ENCODE assay signal across 8 cellular contexts in genomic region chr5:143008809-143009521, GRCh38.
A peak's percentile ranks its signal among the peaks of the same experiment; 100 is the strongest.
DNase-seq lines count a peak whose midpoint lies in the region; ATAC-seq and TF ChIP-seq lines count a peak whose summit lies in the region.

No MANE protein-coding gene starts in this region.

- H3K36me3 ChIP-seq in breast epithelium (no peaks in the 10 kb centered on the region), left lung (peaks cover 0 to 2% of the 10 kb centered on the region in 2 donors)

- H3K9me3 Mint-ChIP-seq in MCF 10A (ENCODE audit: unreplicated experiment), result no peaks in the 10 kb centered on the region
- no peaks in the 10 kb centered on the region for H3K9me3 Mint-ChIP-seq in activated naive CD4-positive, alpha-beta T cell treated with anti-CD3 and anti-CD28 coated beads, Interleukin-2, amount 50 U/mL, for 24 hours

- H3K27ac ChIP-seq in breast epithelium, result no peak overlapping the region
- peak overlapping the region; percentile 55 to 72 for H3K27ac ChIP-seq in left lung

- TF ChIP-seq POLR2A in breast epithelium (IDR thresholded peaks at IDR 0.05), result no peak

- POLR2A ChIA-PET in MCF 10A (lab: Yijun Ruan, JAX), result interaction anchor here (0.6 to 2.9 kb wide), 18 partner anchors 10 to 395 kb away, joined by 3 to 18 read pairs (median 3); partner anchors contain the start of gene NR3C1

- H3K36me3 Mint-ChIP-seq in MCF 10A (ENCODE audit: insufficient read depth, unreplicated experiment), result no peaks in the 10 kb centered on the region
- peaks cover 5% of the 10 kb centered on the region for H3K36me3 Mint-ChIP-seq in activated naive CD4-positive, alpha-beta T cell treated with anti-CD3 and anti-CD28 coated beads, Interleukin-2, amount 50 U/mL, for 24 hours

- H3K4me1 Mint-ChIP-seq in MCF 10A (ENCODE audit: insufficient read depth, unreplicated experiment), result peaks cover 24% of the 10 kb centered on the region
- H3K4me1 Mint-ChIP-seq in activated naive CD4-positive, alpha-beta T cell treated with anti-CD3 and anti-CD28 coated beads, Interleukin-2, amount 50 U/mL, for 24 hours, result peaks cover 64% of the 10 kb centered on the region

- TF ChIP-seq CTCF in MCF 10A (IDR thresholded peaks at IDR 0.05; ENCODE audit: unreplicated experiment), result peak; percentile 14
- no peak for TF ChIP-seq CTCF in breast epithelium (IDR thresholded peaks at IDR 0.05)
- TF ChIP-seq CTCF in left lung (IDR thresholded peaks at IDR 0.05), result no peak

- H3K9me3 ChIP-seq in breast epithelium (no peaks in the 10 kb centered on the region), left lung (no peaks in the 10 kb centered on the region)

- ATAC-seq in HG03045 (IDR thresholded peaks at IDR 0.05; ENCODE audit: unreplicated experiment) (peak; percentile 74), left lung (peak; percentile 70)

- peak overlapping the region; percentile 75 for H3K27ac Mint-ChIP-seq in MCF 10A (ENCODE audit: low read depth, unreplicated experiment)
- H3K27ac Mint-ChIP-seq in activated naive CD4-positive, alpha-beta T cell treated with anti-CD3 and anti-CD28 coated beads, Interleukin-2, amount 50 U/mL, for 24 hours, result peak overlapping the region; percentile 95

- TSS peak; percentile 85 for BruUV-seq in MCF 10A (replicated peaks; lab: Mats Ljungman, UMichigan)

- H3K4me1 ChIP-seq in breast epithelium (no peaks in the 10 kb centered on the region), left lung (peaks cover 11 to 49% of the 10 kb centered on the region in 2 donors)

- H3K27me3 ChIP-seq in breast epithelium, result no peaks in the 10 kb centered on the region
- H3K27me3 ChIP-seq in left lung, result no peaks in the 10 kb centered on the region

- intact Hi-C loops in MCF 10A (cut with micrococcal nuclease), result loop anchor here (1.0 to 10.0 kb wide), 3 partner anchors 87 to 1176 kb away; no protein-coding TSS in a partner anchor
- intact Hi-C loops in breast epithelium (cut with DNase I; ENCODE audit: low total_unique reads), result no loop called here
- intact Hi-C loops in left lung (cut with DNase I), result no loop called here

- DNase-seq in MCF 10A (ENCODE audit: unreplicated experiment) (peak; percentile 95), breast epithelium (ENCODE audit: low spot score in 2 of 2) (no peak), RPMI7951 (ENCODE audit: low read depth) (peak; percentile 95), left lung (peak in 1 of 2 donors; percentile 66), DMS79 treated with DMSO at 0.1 percent for 48 hours (lab: John Stamatoyannopoulos, UW) (no peak)
- peak; percentile 39 to 41 for DNase-seq in stimulated activated CD8-positive, alpha-beta memory T cell treated with anti-CD3 and anti-CD28 coated beads, Interleukin-7, amount 100 ng/mL, for 1 hour (ENCODE audit: low read depth in 2 of 2)

- CTCF ChIA-PET in MCF 10A (lab: Yijun Ruan, JAX), result interaction anchor here (0.6 to 1.8 kb wide), 7 partner anchors 13 to 816 kb away, joined by 3 to 6 read pairs (median 3); partner anchors contain the start of gene NR3C1

- H3K27me3 Mint-ChIP-seq in MCF 10A (ENCODE audit: insufficient read depth, unreplicated experiment), result no peaks in the 10 kb centered on the region
- no peaks in the 10 kb centered on the region for H3K27me3 Mint-ChIP-seq in activated naive CD4-positive, alpha-beta T cell treated with anti-CD3 and anti-CD28 coated beads, Interleukin-2, amount 50 U/mL, for 24 hours

- H3K4me3 ChIP-seq in breast epithelium (no peak overlapping the region), left lung (no peak overlapping the region)

- H3K4me3 Mint-ChIP-seq in MCF 10A (ENCODE audit: unreplicated experiment), result peak overlapping the region; percentile 43
- peak overlapping the region; percentile 9 for H3K4me3 Mint-ChIP-seq in activated naive CD4-positive, alpha-beta T cell treated with anti-CD3 and anti-CD28 coated beads, Interleukin-2, amount 50 U/mL, for 24 hours

Comparison
In these comparisons a context has a peak if more than half of its experiments do, and no peak if none do; other contexts are left out.
1. DNase-seq: peak in MCF 10A (single experiment), RPMI7951 (single experiment) and stimulated activated CD8-positive, alpha-beta memory T cell treated with anti-CD3 and anti-CD28 coated beads, Interleukin-7, amount 100 ng/mL, for 1 hour (2 of 2); none in breast epithelium (0 of 2) and DMS79 treated with DMSO at 0.1 percent for 48 hours (single experiment).
2. H3K27ac ChIP-seq: peak in left lung (2 of 2); none in breast epithelium (0 of 2).